Comparison of ENCODE assay signal across 8 cellular contexts in genomic region chr5:69042500-69042899, GRCh38. TPM values are rescaled to one million over a fixed set of nuclear protein-coding genes. Genes with fewer than 3 reads are reported as not detected.
A peak's percentile ranks its signal among the peaks of the same experiment; 100 is the strongest.
DNase-seq lines count a peak whose midpoint lies in the region; ATAC-seq, FAIRE-seq and TF ChIP-seq lines count a peak whose summit lies in the region.

No MANE protein-coding gene starts in this region.

- no peak overlapping the region for H4K5ac ChIP-seq in H9 (ENCODE audit: insufficient read length, low read depth, low read length)

- H3K9me3 Mint-ChIP-seq in H9: peaks cover 0 to 5% of the 10 kb centered on the region in 2 experiments; a peak in 2 of 5 replicates
- no peaks in the 10 kb centered on the region for H3K9me3 Mint-ChIP-seq in neural crest cell

- ATAC-seq in GM18517 (IDR thresholded peaks at IDR 0.05; ENCODE audit: unreplicated experiment) (peak; percentile 28), aorta (ENCODE audit: low FRiP score) (no peak)

- H3K23me2 ChIP-seq in H9 (ENCODE audit: insufficient read length, low read depth, low read length, poor library complexity, severe bottlenecking): no peaks in the 10 kb centered on the region

- H3K56ac ChIP-seq in H9 (ENCODE audit: insufficient read length, low read depth, low read length): no peak overlapping the region

- H3K27me3 ChIP-seq in H9 (ENCODE audit: insufficient read depth, low read length) (no peaks in the 10 kb centered on the region), SU-DHL-6 (ENCODE audit: low read length) (no peaks in the 10 kb centered on the region), aorta (ENCODE audit: control insufficient read depth in 1 of 2, insufficient read depth in 2 of 2, low read length in 1 of 2) (no peaks in the 10 kb centered on the region)

- H3K27ac ChIP-seq in H9 (ENCODE audit: insufficient read length, low read depth, low read length): no peak overlapping the region
- no peak overlapping the region for H3K27ac ChIP-seq in SU-DHL-6 (ENCODE audit: low read depth, low read length)
- H3K27ac ChIP-seq in aorta (ENCODE audit: low read depth in 1 of 2, low read length in 2 of 2): peak overlapping the region in 1 of 2 donors; percentile 40

- H3K4me1 ChIP-seq in H9 (ENCODE audit: insufficient read depth, low read length) (no peaks in the 10 kb centered on the region), aorta (ENCODE audit: control insufficient read depth in 1 of 2, insufficient read depth in 2 of 2, low read length in 2 of 2) (no peaks in the 10 kb centered on the region)

- no peaks in the 10 kb centered on the region for H3K36me3 Mint-ChIP-seq in H9 (ENCODE audit: insufficient read depth in 1 of 3, low read depth in 3 of 3)
- no peaks in the 10 kb centered on the region for H3K36me3 Mint-ChIP-seq in neural crest cell (ENCODE audit: low read depth)

- H3K36me3 ChIP-seq in SU-DHL-6 (ENCODE audit: low read length) (no peaks in the 10 kb centered on the region), aorta (ENCODE audit: control insufficient read depth in 1 of 2, insufficient read depth in 2 of 2, low read length in 1 of 2) (no peaks in the 10 kb centered on the region)

- intact Hi-C loops in aorta (cut with DNase I): no loop called here

- peak overlapping the region; percentile 94 for H2AFZ ChIP-seq in H9 (ENCODE audit: low read length)
- H2AFZ ChIP-seq in SU-DHL-6 (ENCODE audit: low read depth, low read length, severe bottlenecking): peak overlapping the region; percentile 77

- no peak overlapping the region for H4K8ac ChIP-seq in H9 (replicated peaks; ENCODE audit: insufficient read length, low read depth, low read length)

- H3F3A ChIP-seq in SU-DHL-6 (ENCODE audit: insufficient read depth): 0 out of 2 replicates have a peak, but pooled peaks cover 3% of the 10 kb centered on the region

- no peak for DNase-seq in H9
- no peak for DNase-seq in neural crest cell (ENCODE audit: low read depth, low spot score)
- DNase-seq in H54 (ENCODE audit: insufficient read length, low spot score): no peak
- no peak for DNase-seq in activated effector memory CD4-positive, alpha-beta T cell treated with anti-CD3 and anti-CD28 coated beads, Interleukin-2, amount 50 U/mL, for 16 hours
- DNase-seq in aorta: no peak
- no peak for DNase-seq in middle frontal gyrus (ENCODE audit: extremely low spot score, low spot score)

- no peak overlapping the region for H2BK20ac ChIP-seq in H9 (ENCODE audit: low read depth, low read length, poor library complexity, severe bottlenecking)

- no peak overlapping the region for H3K18ac ChIP-seq in H9 (ENCODE audit: insufficient read length, low read depth, low read length)

- H2AK5ac ChIP-seq in H9 (ENCODE audit: insufficient read length, low read length): no peak overlapping the region

- H2BK15ac ChIP-seq in H9 (ENCODE audit: low read depth, low read length): no peak overlapping the region

- H3K4me3 ChIP-seq in SU-DHL-6 (ENCODE audit: insufficient read depth, low read length, poor library complexity, severe bottlenecking) (no peak overlapping the region), aorta (ENCODE audit: low read length in 2 of 2) (no peak overlapping the region)

- no peak overlapping the region for H3K23ac ChIP-seq in H9 (ENCODE audit: insufficient read length, low read depth, low read length)

- no peak overlapping the region for H4K91ac ChIP-seq in H9 (ENCODE audit: insufficient read length, low read depth, low read length)

- no peak for TF ChIP-seq POLR2A in H54 (IDR thresholded peaks at IDR 0.05; ENCODE audit: low read depth, low read length)

- H3T11ph ChIP-seq in H9 (ENCODE audit: low read length): no peak overlapping the region

- no peaks in the 10 kb centered on the region for H3K9me2 ChIP-seq in SU-DHL-6 (replicated peaks; ENCODE audit: insufficient read depth, low read length)

- H3K4me2 ChIP-seq in H9 (ENCODE audit: insufficient read depth, insufficient read length, low read length) (no peak overlapping the region), SU-DHL-6 (ENCODE audit: low read depth, low read length, poor library complexity, severe bottlenecking) (peak overlapping the region; percentile 73)

- H3K4me3 Mint-ChIP-seq in H9: no peak overlapping the region
- peak overlapping the region; percentile 86 for H3K4me3 Mint-ChIP-seq in neural crest cell

- H4K20me1 ChIP-seq in H9 (ENCODE audit: control insufficient read depth, insufficient read depth, insufficient read length): no peaks in the 10 kb centered on the region
- no peaks in the 10 kb centered on the region for H4K20me1 ChIP-seq in SU-DHL-6 (ENCODE audit: low read depth, low read length)

- H3K79me2 ChIP-seq in H9 (ENCODE audit: insufficient read depth, low read length) (no peaks in the 10 kb centered on the region), SU-DHL-6 (ENCODE audit: insufficient read depth, low read length) (no peaks in the 10 kb centered on the region)

- peaks cover 0 to 4% of the 10 kb centered on the region in 2 experiments; a peak in 1 of 4 replicates for H3K4me1 Mint-ChIP-seq in H9
- peaks cover 15% of the 10 kb centered on the region for H3K4me1 Mint-ChIP-seq in neural crest cell

- H3K27ac Mint-ChIP-seq in H9 (peak overlapping the region in 1 of 3 experiments; percentile 80; a peak in 2 of 7 replicates), neural crest cell (ENCODE audit: unreplicated experiment) (no peak overlapping the region)

- WGBS in H9 (ENCODE audit: extremely low coverage, insufficient read length, low lambda C conversion rate): no CpG with 5 or more reads among the region's 2 CpGs
- 38 to 39% methylated on average over 2 of the region's 2 CpGs for WGBS in aorta, 2 donors

- H3K4ac ChIP-seq in H9 (ENCODE audit: low read depth, low read length): no peak overlapping the region

- H3K14ac ChIP-seq in H9 (ENCODE audit: insufficient read depth, low read length): no peak overlapping the region

- no peak for FAIRE-seq in H54 (lab: Jason Lieb, UNC)

- no peaks in the 10 kb centered on the region for H3K79me1 ChIP-seq in H9 (ENCODE audit: insufficient read depth, low read depth, low read length, poor library complexity, severe bottlenecking)

- TF ChIP-seq CTCF in H9 (conservative IDR thresholded peaks at IDR 0.05) (no peak), SU-DHL-6 (IDR thresholded peaks at IDR 0.05; ENCODE audit: insufficient read depth, low read length, poor library complexity, severe bottlenecking) (no peak), neural crest cell (conservative IDR thresholded peaks at IDR 0.05) (no peak)

- no peaks in the 10 kb centered on the region for H3K27me3 Mint-ChIP-seq in H9 (ENCODE audit: low read depth)
- no peaks in the 10 kb centered on the region for H3K27me3 Mint-ChIP-seq in neural crest cell (ENCODE audit: low read depth)

- H2BK5ac ChIP-seq in H9 (ENCODE audit: insufficient read length, low read length): no peak overlapping the region

- H2BK120ac ChIP-seq in H9 (ENCODE audit: low read depth, low read length, poor library complexity, severe bottlenecking): no peak overlapping the region

- H3K9ac ChIP-seq in H9 (ENCODE audit: extremely low read depth, insufficient read length, low read length) (no peak overlapping the region), SU-DHL-6 (ENCODE audit: low read length) (0 out of 2 replicates have a peak overlapping the region, but pooled peaks have one; percentile 49)

- no peaks in the 10 kb centered on the region for H3K9me3 ChIP-seq in H9 (ENCODE audit: control insufficient read depth, low read depth, low read length)
- no peaks in the 10 kb centered on the region for H3K9me3 ChIP-seq in SU-DHL-6 (ENCODE audit: insufficient read depth, low read length)
- H3K9me3 ChIP-seq in aorta (ENCODE audit: control insufficient read depth, low read length): no peaks in the 10 kb centered on the region

- no peak overlapping the region for H2BK12ac ChIP-seq in H9 (ENCODE audit: insufficient read length, low read depth, low read length)

RNA-seq across cellular contexts. Expression of gene SLC30A5, which starts 51.3 kb away (rescaled TPM):
- total RNA-seq in H9 (2021) (33.2 and 33.7 TPM in 2 replicates), neural crest cell (37.3 and 43.9 TPM in 2 replicates), aorta (10 to 100 TPM; 42.8 to 43.9 TPM)
- 10 to 100 TPM; 23.5 to 30.1 TPM for polyA plus RNA-seq in aorta
